In genomic region chr17:39653662-39654331, GRCh38 we compare ENCODE assay signal across 9 cellular contexts. TPM values are rescaled to one million over a fixed set of nuclear protein-coding genes. Genes with fewer than 3 reads are reported as not detected.
DNase-seq lines count a peak whose midpoint lies in the region; ATAC-seq and TF ChIP-seq lines count a peak whose summit lies in the region.
"Had no signal": no experiment of that assay in that cellular context is flagged by ENCODE, and none has a peak within 500 bp of the region (broad histone marks: within the 10 kb centered on the region; RNA-seq: fewer than 3 reads in every experiment).

No MANE protein-coding gene starts in this region.

- TF ChIP-seq CTCF in NB4 (IDR thresholded peaks at IDR 0.05; ENCODE audit: low read depth, low read length): peak; percentile 97

- H3K56ac ChIP-seq in mesendoderm (ENCODE audit: low read length): peak overlapping the region; percentile 65

- H3K4ac ChIP-seq in mesendoderm (ENCODE audit: low read depth, low read length): no peak overlapping the region

- H3K18ac ChIP-seq in mesendoderm (ENCODE audit: low read length): no peak overlapping the region

- H3K4me2 ChIP-seq in mesendoderm (ENCODE audit: low read length): no peak overlapping the region
- H3K4me2 ChIP-seq: BLaER1 had no signal

- H2BK5ac ChIP-seq in mesendoderm (ENCODE audit: low read length): no peak overlapping the region

- no peak overlapping the region for H3K27ac ChIP-seq in mesendoderm (ENCODE audit: low read depth, low read length)
- H3K27ac ChIP-seq: BLaER1 had no signal

- H3K23ac ChIP-seq in mesendoderm (ENCODE audit: low read length): no peak overlapping the region

- no peak for ATAC-seq in HG02840 (IDR thresholded peaks at IDR 0.05; ENCODE audit: low FRiP score, unreplicated experiment)

- peaks cover 10% of the 10 kb centered on the region for H3K4me1 ChIP-seq in mesendoderm (ENCODE audit: control insufficient read depth, low read depth, low read length)

- no peaks in the 10 kb centered on the region for H3K36me3 ChIP-seq in mesendoderm (ENCODE audit: control insufficient read depth, insufficient read depth, low read length)

- H2BK120ac ChIP-seq in mesendoderm (ENCODE audit: low read depth, low read length): no peak overlapping the region

- peak overlapping the region; percentile 22 for H2AK5ac ChIP-seq in mesendoderm (ENCODE audit: low read length)

- no peaks in the 10 kb centered on the region for H3K79me2 ChIP-seq in mesendoderm (ENCODE audit: control insufficient read depth, insufficient read depth, low read length)

- H3K4me3 ChIP-seq in NB4 (ENCODE audit: low read depth, low read length): no peak overlapping the region
- H3K4me3 ChIP-seq in mesendoderm (ENCODE audit: low read length): no peak overlapping the region
- H3K4me3 ChIP-seq: BLaER1 had no signal

- no CpG with 5 or more reads among the region's 14 CpGs for WGBS in mesendoderm (ENCODE audit: extremely low coverage, insufficient coverage, low lambda C conversion rate)

- DNase-seq in NCI-H1105 treated with DMSO at 0.1 percent for 48 hours (lab: John Stamatoyannopoulos, UW) (peak; percentile 2), NCI-H1105 (lab: John Stamatoyannopoulos, UW) (no peak), NB4 (ENCODE audit: low read depth) (peak; percentile 78), dermis blood vessel endothelial cell (peak; percentile 73), mesendoderm (peak; percentile 84)
- DNase-seq in activated CD4-positive, alpha-beta T cell treated with anti-CD3 and anti-CD28 coated beads, Interleukin-2, amount 50 U/mL, for 48 hours: peak; percentile 89 to 90
- peak; percentile 40 to 82 for DNase-seq in stimulated activated CD8-positive, alpha-beta memory T cell treated with anti-CD3 and anti-CD28 coated beads, Interleukin-4, amount 100 ng/mL, for 4 hours (ENCODE audit: low read depth in 2 of 2, low spot score in 1 of 2)

- H4K8ac ChIP-seq in mesendoderm (ENCODE audit: low read depth, low read length): no peak overlapping the region

- H4K5ac ChIP-seq in mesendoderm (ENCODE audit: low read length): no peak overlapping the region

- H3K9ac ChIP-seq in mesendoderm (ENCODE audit: low read length): no peak overlapping the region
- H3K9ac ChIP-seq: BLaER1 had no signal

- no peaks in the 10 kb centered on the region for H3K27me3 ChIP-seq in mesendoderm (ENCODE audit: insufficient read depth, low read length, poor library complexity)

- TF ChIP-seq POLR2A in NB4 (IDR thresholded peaks at IDR 0.05; ENCODE audit: extremely low read depth, insufficient read length): no peak

- H2BK15ac ChIP-seq in mesendoderm (replicated peaks; ENCODE audit: low read depth): no peak overlapping the region

- H3K79me1 ChIP-seq in mesendoderm (ENCODE audit: low read length): peaks cover 1% of the 10 kb centered on the region

RNA-seq across cellular contexts. Expression of gene TCAP, which starts 11.4 kb away (rescaled TPM):
- total RNA-seq in dermis blood vessel endothelial cell: 0.60 and 0.68 TPM in 2 replicates
- polyA plus RNA-seq in mesendoderm (2013, experiment 1 of 2): 0.10 TPM
- 0.08 TPM for polyA plus RNA-seq in mesendoderm (2013, experiment 2 of 2)

RNA-seq across cellular contexts. Expression of gene PNMT, which starts 14.5 kb away (rescaled TPM):
- total RNA-seq in dermis blood vessel endothelial cell: 1.2 and 1.7 TPM in 2 replicates
- 0.81 TPM for polyA plus RNA-seq in mesendoderm (2013, experiment 1 of 2)
- 0.63 TPM for polyA plus RNA-seq in mesendoderm (2013, experiment 2 of 2)

RNA-seq across cellular contexts. Expression of gene STARD3, which starts 16.9 kb away (rescaled TPM):
- total RNA-seq in dermis blood vessel endothelial cell: 46.6 and 73.2 TPM in 2 replicates
- polyA plus RNA-seq in mesendoderm (2013, experiment 1 of 2): 48.2 TPM
- 45.8 TPM for polyA plus RNA-seq in mesendoderm (2013, experiment 2 of 2)

RNA-seq across cellular contexts. Expression of gene PPP1R1B, which starts 27.0 kb away (rescaled TPM):
- total RNA-seq in dermis blood vessel endothelial cell: not detected in 2 replicates
- polyA plus RNA-seq in mesendoderm (2013, experiment 1 of 2): 1.7 TPM
- polyA plus RNA-seq in mesendoderm (2013, experiment 2 of 2): 1.8 TPM

RNA-seq across cellular contexts. Expression of gene PGAP3, which starts 34.1 kb away (rescaled TPM):
- 4.0 and 5.4 TPM in 2 replicates for total RNA-seq in dermis blood vessel endothelial cell
- 8.3 TPM for polyA plus RNA-seq in mesendoderm (2013, experiment 1 of 2)
- 7.7 TPM for polyA plus RNA-seq in mesendoderm (2013, experiment 2 of 2)
